In genomic region chr2:228131833-228132232, GRCh38 we compare ENCODE assay signal across 39 cellular contexts. TPM values are rescaled to one million over a fixed set of nuclear protein-coding genes. Genes with fewer than 3 reads are reported as not detected.
"Had no signal": no experiment of that assay in that cellular context is flagged by ENCODE, and none has a peak within 500 bp of the region (broad histone marks: within the 10 kb centered on the region; RNA-seq: fewer than 3 reads in every experiment).

No MANE protein-coding gene starts in this region.

- H3K4me3 ChIP-seq: adrenal gland, body of pancreas, coronary artery, dorsolateral prefrontal cortex, skin epidermis, thoracic aorta, vagina had no signal

- H3K9me3 ChIP-seq: adrenal gland, body of pancreas, neutrophil, thoracic aorta, vagina had no signal

- ATAC-seq: body of pancreas, left cardiac atrium, left ventricle myocardium superior, sciatic nerve, T-helper 17 cell, WTC11 had no signal

- H3K36me3 ChIP-seq: adrenal gland, neutrophil, thoracic aorta, vagina had no signal

- H3K36me3 Mint-ChIP-seq: activated naive CD8-positive, alpha-beta T cell treated with anti-CD3 and anti-CD28 coated beads for 36 hours; mesothelial cell of epicardium; naive B cell; type B pancreatic cell; WTC11 had no signal

- H3K4me3 Mint-ChIP-seq: activated naive CD8-positive, alpha-beta T cell treated with anti-CD3 and anti-CD28 coated beads for 36 hours; mesothelial cell of epicardium; naive B cell; nephron progenitor cell; stimulated activated naive CD8-positive, alpha-beta T cell treated with anti-CD3 and anti-CD28 coated beads, Interleukin-15, Interleukin-2, amounts not matched to agents 100 ng/mL and 50 ng/mL, for 24 hours; T-helper 17 cell; type B pancreatic cell; WTC11 had no signal

- H3K4me1 ChIP-seq: adrenal gland, body of pancreas, vagina had no signal

- H3K4me1 Mint-ChIP-seq: activated naive CD8-positive, alpha-beta T cell treated with anti-CD3 and anti-CD28 coated beads for 36 hours; mesothelial cell of epicardium; nephron progenitor cell; T-helper 17 cell; WTC11 had no signal

- H3K27ac ChIP-seq: adrenal gland, body of pancreas, coronary artery, dorsolateral prefrontal cortex, neutrophil, skin epidermis, thoracic aorta, vagina had no signal

- H3K27me3 ChIP-seq: adrenal gland, body of pancreas, dorsolateral prefrontal cortex, neutrophil, vagina had no signal

- H3K9me3 Mint-ChIP-seq: mesothelial cell of epicardium; nephron progenitor cell; stimulated activated naive CD8-positive, alpha-beta T cell treated with anti-CD3 and anti-CD28 coated beads, Interleukin-15, Interleukin-2, amounts not matched to agents 100 ng/mL and 50 ng/mL, for 24 hours; type B pancreatic cell; WTC11 had no signal

- FAIRE-seq: keratinocyte had no signal

- DNase-seq: activated CD4-positive, alpha-beta T cell treated with anti-CD3 and anti-CD28 coated beads for 1 hour; activated CD8-positive, alpha-beta memory T cell treated with anti-CD3 and anti-CD28 coated beads for 24 hours; activated effector memory CD4-positive, alpha-beta T cell treated with Interleukin-2 at 50 U/mL for 16 hours; activated naive CD4-positive, alpha-beta T cell treated with Interleukin-2 at 50 U/mL for 16 hours; activated naive CD8-positive, alpha-beta T cell treated with anti-CD3 and anti-CD28 coated beads for 36 hours; adrenal gland; aorta; body of pancreas; dorsolateral prefrontal cortex; effector memory CD4-positive, alpha-beta T cell; foreskin fibroblast; head of caudate nucleus; hippocampal formation; left cardiac atrium; left ventricle myocardium superior; mammary epithelial cell; naive B cell; nephron progenitor cell; stimulated activated CD4-positive, alpha-beta T cell treated with anti-CD3 and anti-CD28 coated beads, Interleukin-12 subunit alpha, Interleukin-12 subunit beta, amount 100 ng/mL, for 4 hours; stimulated activated CD4-positive, alpha-beta T cell treated with anti-CD3 and anti-CD28 coated beads, Interleukin-4, amount 100 ng/mL, for 1 hour; T-helper 17 cell; T1000 had no signal

- H3K27ac Mint-ChIP-seq: activated naive CD8-positive, alpha-beta T cell treated with anti-CD3 and anti-CD28 coated beads for 36 hours; mesothelial cell of epicardium; naive B cell; nephron progenitor cell; progenitor cell of endocrine pancreas; stimulated activated naive CD8-positive, alpha-beta T cell treated with anti-CD3 and anti-CD28 coated beads, Interleukin-15, Interleukin-2, amounts not matched to agents 100 ng/mL and 50 ng/mL, for 24 hours; T-helper 17 cell; type B pancreatic cell; WTC11 had no signal

RNA-seq across cellular contexts. Expression of gene SPHKAP, which starts 49.7 kb away (rescaled TPM):
- total RNA-seq: activated naive CD8-positive, alpha-beta T cell treated with anti-CD3 and anti-CD28 coated beads for 36 hours; body of pancreas; epithelial cell of proximal tubule; fibroblast of lung; mammary epithelial cell; mesothelial cell of epicardium; osteocyte; renal cortical epithelial cell; sciatic nerve; subcutaneous adipose tissue; T-helper 17 cell; WTC11 had no signal
- polyA plus RNA-seq: aorta, fibroblast of lung, keratinocyte, mammary epithelial cell had no signal
